Comparison of ENCODE assay signal across 8 cellular contexts in the genomic region with DNA sequence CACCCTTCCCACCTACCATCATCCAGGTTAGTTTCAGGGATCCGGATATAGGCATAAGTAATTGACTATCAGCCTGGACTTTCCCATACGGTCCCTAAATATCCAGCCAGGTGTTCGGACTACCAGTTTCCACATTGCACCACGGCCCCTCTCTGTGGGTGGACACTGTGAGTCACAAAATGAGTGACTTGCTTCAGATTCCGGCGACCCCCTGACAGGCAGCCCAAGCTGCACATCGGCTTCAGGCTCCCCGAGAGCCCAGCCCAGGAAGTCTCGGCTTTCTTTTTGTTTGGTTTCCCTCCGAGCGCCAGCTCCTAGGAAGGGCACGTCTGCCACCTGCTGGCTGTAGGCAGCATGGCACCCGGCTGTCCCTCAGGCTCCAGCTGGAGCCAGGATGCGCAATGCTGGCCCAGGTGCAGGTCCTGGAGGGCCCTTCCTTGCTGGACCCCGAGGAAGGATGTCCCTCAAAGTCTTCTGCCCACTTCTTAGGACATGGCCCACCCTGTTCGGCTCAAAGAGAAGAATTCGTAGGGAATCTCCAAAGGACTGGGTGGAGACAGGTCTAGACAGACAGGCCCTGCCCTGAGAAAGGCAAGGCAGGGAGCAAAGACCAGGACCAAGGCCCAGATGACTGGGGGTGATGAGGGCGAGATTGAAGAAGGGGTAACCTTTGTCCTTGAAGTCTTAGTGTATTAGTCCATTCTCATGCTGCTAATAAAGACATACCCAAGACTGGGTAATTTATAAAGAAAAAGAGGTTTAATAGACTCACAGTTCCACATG. TPM values are rescaled to one million over a fixed set of nuclear protein-coding genes. Genes with fewer than 3 reads are reported as not detected.
DNase-seq lines count a peak whose midpoint lies in the region; ATAC-seq, FAIRE-seq and TF ChIP-seq lines count a peak whose summit lies in the region.

No MANE protein-coding gene starts in this region.

- FAIRE-seq in HepG2 (lab: Jason Lieb, UNC), result peak; percentile 65

- DNase-seq in A673 (ENCODE audit: low spot score), result peak; percentile 85
- DNase-seq in NCI-H2227 treated with DMSO at 0.1 percent for 48 hours (lab: John Stamatoyannopoulos, UW), result peak; percentile 38
- DNase-seq in activated CD4-positive, alpha-beta T cell treated with anti-CD3 and anti-CD28 coated beads for 4 hours, result peak; percentile 51 to 55
- peak; percentile 84 for DNase-seq in colonic mucosa
- DNase-seq in HepG2 (ENCODE audit: low spot score), result peak; percentile 35
- peak; percentile 71 to 76 for DNase-seq in stimulated activated CD4-positive, alpha-beta T cell treated with anti-CD3 and anti-CD28 coated beads, Interleukin-2, amount 100 ng/mL, for 48 hours

- no peaks in the 10 kb centered on the region for H3K79me2 ChIP-seq in HepG2 (ENCODE audit: insufficient read depth, low read length)

- H3K4me3 ChIP-seq in A673 (ENCODE audit: low read depth, low read length, poor library complexity, severe bottlenecking), result peak overlapping the region; percentile 33
- H3K4me3 ChIP-seq in colonic mucosa, result peak overlapping the region; percentile 38
- peak overlapping the region; percentile 15 to 70 (median 35); a peak in 3 of 6 replicates for H3K4me3 ChIP-seq in HepG2 (replicated peaks in 1 of 3; ENCODE audit: insufficient read depth in 1 of 3, low read depth in 2 of 3, low read length in 3 of 3)

- intact Hi-C loops in A673 (cut with micrococcal nuclease; ENCODE audit: unreplicated experiment), result loop anchor here (5.0 to 10.0 kb wide), 6 partner anchors 41 to 1086 kb away; no protein-coding TSS in a partner anchor
- intact Hi-C loops in colonic mucosa (cut with DNase I), result no loop called here
- intact Hi-C loops in HepG2 (cut with micrococcal nuclease; ENCODE audit: unreplicated experiment), result loop anchor here (1.0 kb wide), 1 partner anchor 42 kb away; no protein-coding TSS in a partner anchor

- peak; percentile 98 for TF ChIP-seq CTCF in A673 (conservative IDR thresholded peaks at IDR 0.05; ENCODE audit: low read depth, low read length)
- peak; percentile 97 for TF ChIP-seq CTCF in colonic mucosa (IDR thresholded peaks at IDR 0.05)
- peak; percentile 97 for TF ChIP-seq CTCF in HepG2 (CRISPR knock-in tag; IDR thresholded peaks at IDR 0.05)

- no peaks in the 10 kb centered on the region for H3K27me3 ChIP-seq in A673 (replicated peaks; ENCODE audit: insufficient read depth, low read depth, low read length, poor library complexity)
- no peaks in the 10 kb centered on the region for H3K27me3 ChIP-seq in colonic mucosa
- H3K27me3 ChIP-seq in HepG2 (ENCODE audit: control insufficient read depth in 1 of 2, insufficient read depth in 2 of 2, low read length in 2 of 2), result no peaks in the 10 kb centered on the region; a peak in 2 of 5 replicates

- H3K4me1 ChIP-seq in A673 (ENCODE audit: insufficient read depth, low read length, poor library complexity, severe bottlenecking), result no peaks in the 10 kb centered on the region
- H3K4me1 ChIP-seq in colonic mucosa, result no peaks in the 10 kb centered on the region
- H3K4me1 ChIP-seq in HepG2 (ENCODE audit: insufficient read depth, low read length), result peaks cover 16% of the 10 kb centered on the region

- WGBS in HepG2 (ENCODE audit: low lambda C conversion rate), result 8% methylated on average over 11 of the region's 18 CpGs

- BruUV-seq in A673 (replicated peaks; lab: Mats Ljungman, UMichigan) (no TSS peak), HepG2 (replicated peaks; lab: Mats Ljungman, UMichigan) (no TSS peak)

- CTCF ChIA-PET in A673 (lab: Charles Lee), result interaction anchor here (0.5 to 1.7 kb wide), 7 partner anchors 10 to 1236 kb away, joined by 3 to 7 read pairs (median 5); no protein-coding TSS in a partner anchor
- CTCF ChIA-PET in HepG2 (lab: Yijun Ruan, JAX; ENCODE audit: low intra/inter-chr PET ratio, low total read pairs), result interaction anchor here (0.8 kb wide), 1 partner anchor 42 kb away, joined by 4 read pairs; no protein-coding TSS in a partner anchor

- TF ChIP-seq EP300 in HepG2 (IDR thresholded peaks at IDR 0.05; ENCODE audit: low read depth in 2 of 2, low read length in 2 of 2) (no peak), HepG2 (CRISPR knock-in tag; IDR thresholded peaks at IDR 0.05; ENCODE audit: borderline replicate concordance) (no peak)

- H3K27ac ChIP-seq in A673 (ENCODE audit: low read depth, low read length, poor library complexity, severe bottlenecking) (no peak overlapping the region), colonic mucosa (no peak overlapping the region), HepG2 (ENCODE audit: extremely low read length, insufficient read depth, low read length) (no peak overlapping the region)

- H3K4me2 ChIP-seq in HepG2 (ENCODE audit: low read depth, low read length), result peak overlapping the region; percentile 94

- no peaks in the 10 kb centered on the region for H4K20me1 ChIP-seq in HepG2 (ENCODE audit: insufficient read depth, low read length)

- no peak for TF ChIP-seq POLR2A in HepG2 (IDR thresholded peaks at IDR 0.05; ENCODE audit: insufficient read depth in 1 of 2, low read depth in 2 of 2, low read length in 2 of 2)

- no peaks in the 10 kb centered on the region for H3K9me3 ChIP-seq in A673 (ENCODE audit: low read depth, low read length, poor library complexity, severe bottlenecking)
- no peaks in the 10 kb centered on the region for H3K9me3 ChIP-seq in colonic mucosa
- no peaks in the 10 kb centered on the region for H3K9me3 ChIP-seq in HepG2 (ENCODE audit: low read length)

- H3K9ac ChIP-seq in colonic mucosa (ENCODE audit: low read depth in 2 of 2, low read length in 2 of 2) (peak overlapping the region; percentile 26 to 31), HepG2 (ENCODE audit: insufficient read depth, low read depth, low read length) (no peak overlapping the region)

- peak overlapping the region; percentile 89 for H2AFZ ChIP-seq in HepG2 (ENCODE audit: low read length)

- ATAC-seq in GM18508 (IDR thresholded peaks at IDR 0.05; ENCODE audit: insufficient read depth, unreplicated experiment) (peak; percentile 68), HG03025 (IDR thresholded peaks at IDR 0.05; ENCODE audit: low FRiP score, unreplicated experiment) (peak; percentile 97), HepG2 (peak; percentile 95)

- TF ChIP-seq RAD21 in HepG2 (CRISPR knock-in tag; IDR thresholded peaks at IDR 0.05), result peak; percentile 90

- POLR2A ChIA-PET in A673 (lab: Charles Lee; ENCODE audit: low non-redundant PET) (no interaction called here), HepG2 (lab: Yijun Ruan, JAX) (interaction anchor here (0.6 kb wide), 1 partner anchor 404 kb away, joined by 3 read pairs; no protein-coding TSS in a partner anchor)

- H3K36me3 ChIP-seq in A673 (ENCODE audit: insufficient read depth, low read length, poor library complexity, severe bottlenecking) (no peaks in the 10 kb centered on the region), colonic mucosa (no peaks in the 10 kb centered on the region), HepG2 (replicated peaks in 1 of 2; ENCODE audit: control insufficient read depth in 1 of 2, insufficient read depth in 2 of 2, low read length in 2 of 2) (no peaks in the 10 kb centered on the region)

- in situ Hi-C loops in HepG2 (cut with HindIII; ENCODE audit: extremely low pct_ligation_motif_present, low pct_unique_long_range_greater_than_20kb), result no loop called here

TF ChIP-seq in HepG2, 621 proteins besides CTCF, POLR2A, EP300 and RAD21 (continues in another document):
- TF ChIP-seq ZNF33B (CRISPR knock-in tag; IDR thresholded peaks at IDR 0.05) (no peak), GATAD2A (CRISPR knock-in tag; IDR thresholded peaks at IDR 0.05) (0 out of 2 replicates have a peak, but pooled peaks have one; percentile 18), AHR (CRISPR knock-in tag; IDR thresholded peaks at IDR 0.05) (peak; percentile 82; the same call in 1 of the 2 replicates), ZNF430 (CRISPR knock-in tag; IDR thresholded peaks at IDR 0.05) (0 out of 2 replicates have a peak, but pooled peaks have one; percentile 44), ZNF780A (CRISPR knock-in tag; IDR thresholded peaks at IDR 0.05) (no peak)
- TF ChIP-seq, protein P1, sequence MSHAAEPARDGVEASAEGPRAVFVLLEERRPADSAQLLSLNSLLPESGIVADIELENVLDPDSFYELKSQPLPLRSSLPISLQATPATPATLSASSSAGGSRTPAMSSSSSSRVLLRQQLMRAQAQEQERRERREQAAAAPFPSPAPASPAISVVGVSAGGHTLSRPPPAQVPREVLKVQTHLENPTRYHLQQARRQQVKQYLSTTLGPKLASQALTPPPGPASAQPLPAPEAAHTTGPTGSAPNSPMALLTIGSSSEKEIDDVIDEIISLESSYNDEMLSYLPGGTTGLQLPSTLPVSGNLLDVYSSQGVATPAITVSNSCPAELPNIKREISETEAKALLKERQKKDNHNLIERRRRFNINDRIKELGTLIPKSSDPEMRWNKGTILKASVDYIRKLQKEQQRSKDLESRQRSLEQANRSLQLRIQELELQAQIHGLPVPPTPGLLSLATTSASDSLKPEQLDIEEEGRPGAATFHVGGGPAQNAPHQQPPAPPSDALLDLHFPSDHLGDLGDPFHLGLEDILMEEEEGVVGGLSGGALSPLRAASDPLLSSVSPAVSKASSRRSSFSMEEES (CRISPR knock-in tag; IDR thresholded peaks at IDR 0.05), result no peak

RNA-seq across cellular contexts. Expression of a gene that starts 10.6 kb away (rescaled TPM):
- total RNA-seq in A673 (2021), result not detected in 2 replicates
- total RNA-seq in colonic mucosa, result under 1 TPM in 1 of 2 donors, not detected in 1; 0.79 TPM
- 0.13 TPM in 1 of 2 replicates, not detected in the other for total RNA-seq in HepG2 (2016; rRNA removed; fragmentation: Illumina TruSeq; extraction: Trizol)
- not detected in 2 replicates for total RNA-seq in HepG2 (2016; cell fraction: cytosol; rRNA removed; fragmentation: Illumina TruSeq; extraction: Trizol; ENCODE audit: low read depth)
- 0.04 and 0.06 TPM in 2 replicates for total RNA-seq in HepG2 (2016; cell fraction: insoluble cytoplasmic fraction; rRNA removed; fragmentation: Illumina TruSeq; extraction: Trizol)
- not detected in 2 replicates for total RNA-seq in HepG2 (2016; cell fraction: membrane; rRNA removed; fragmentation: Illumina TruSeq; extraction: Trizol)
- total RNA-seq in HepG2 (2016; cell fraction: nucleus; rRNA removed; fragmentation: Illumina TruSeq; extraction: Trizol), result 0.16 TPM in 1 of 2 replicates, not detected in the other
- 0.12 TPM in 2 replicates for polyA plus RNA-seq in HepG2 (2011; rRNA removed)
- polyA plus RNA-seq in HepG2 (2011; cell fraction: cytosol; rRNA removed), result 0.10 and 0.11 TPM in 2 replicates
- 0.03 and 0.06 TPM in 2 replicates for polyA plus RNA-seq in HepG2 (2011; cell fraction: nucleus; rRNA removed)
- 0.04 TPM in 1 of 2 replicates, not detected in the other for polyA plus RNA-seq in HepG2 (2012)
- polyA plus RNA-seq in HepG2 (2016; cell fraction: cytosol; fragmentation: Illumina TruSeq; extraction: Trizol; ENCODE audit: low read depth), result not detected in 2 replicates
- polyA plus RNA-seq in HepG2 (2016; cell fraction: insoluble cytoplasmic fraction; fragmentation: Illumina TruSeq; extraction: Trizol; ENCODE audit: low read depth), result not detected in 2 replicates
- not detected in 2 replicates for polyA plus RNA-seq in HepG2 (2016; cell fraction: membrane; fragmentation: Illumina TruSeq; extraction: Trizol; ENCODE audit: low read depth)
- polyA plus RNA-seq in HepG2 (2016; cell fraction: nucleus; fragmentation: Illumina TruSeq; extraction: Trizol; ENCODE audit: insufficient read depth, low read depth), result not detected in 2 replicates
- not detected in 2 replicates for polyA minus RNA-seq in HepG2 (2011; rRNA and poly(A)+ RNA removed; ENCODE audit: low replicate concordance)
- not detected in 2 replicates for polyA minus RNA-seq in HepG2 (2011; cell fraction: cytosol; rRNA and poly(A)+ RNA removed)
- not detected in 2 replicates for polyA minus RNA-seq in HepG2 (2011; cell fraction: nucleus; rRNA and poly(A)+ RNA removed)

Comparison
In these comparisons a context has a peak if more than half of its experiments do, and no peak if none do; other contexts are left out.
1. DNase-seq: peak in every context shown above with its lines; median percentile 85 in A673; 84 in colonic mucosa; 74 in stimulated activated CD4-positive, alpha-beta T cell treated with anti-CD3 and anti-CD28 coated beads, Interleukin-2, amount 100 ng/mL, for 48 hours; 53 in activated CD4-positive, alpha-beta T cell treated with anti-CD3 and anti-CD28 coated beads for 4 hours; 38 in NCI-H2227 treated with DMSO at 0.1 percent for 48 hours; 35 in HepG2.